16 cellular contexts compared by ENCODE assay signal in genomic region chr2:191032588-191033429, GRCh38. TPM values are rescaled to one million over a fixed set of nuclear protein-coding genes. Genes with fewer than 3 reads are reported as not detected.
DNase-seq lines count a peak whose midpoint lies in the region; ATAC-seq, FAIRE-seq and TF ChIP-seq lines count a peak whose summit lies in the region.
"Had no signal": no experiment of that assay in that cellular context is flagged by ENCODE, and none has a peak within 500 bp of the region (broad histone marks: within the 10 kb centered on the region; RNA-seq: fewer than 3 reads in every experiment).

No MANE protein-coding gene starts in this region.

- H3K4me1 Mint-ChIP-seq in natural killer cell treated with Interleukin-12 subunit alpha and Interleukin-12 subunit beta and Interleukin-15 and Interleukin-18, amount 100 ng/mL, for 72 hours (ENCODE audit: low read depth in 2 of 2) = peaks cover 34 to 55% of the 10 kb centered on the region in 2 donors

- no peaks in the 10 kb centered on the region for H3K79me2 ChIP-seq in K562 (ENCODE audit: control insufficient read depth, insufficient read depth, low read length)

- H3K9me1 ChIP-seq in K562 (ENCODE audit: control insufficient read depth, insufficient read depth, low read length) = no peaks in the 10 kb centered on the region

- H3K27me3 Mint-ChIP-seq in natural killer cell treated with Interleukin-12 subunit alpha and Interleukin-12 subunit beta and Interleukin-15 and Interleukin-18, amount 100 ng/mL, for 72 hours = no peaks in the 10 kb centered on the region
- H3K27me3 Mint-ChIP-seq: activated CD4-positive, alpha-beta T cell treated with anti-CD3 and anti-CD28 coated beads, Interleukin-2, amount 10 ng/mL, durations not matched to agents 7 days and 5 days had no signal

- no peak overlapping the region for H3K4me3 ChIP-seq in K562
- H3K4me3 ChIP-seq: upper lobe of left lung had no signal

- TF ChIP-seq CTCF in K562 (IDR thresholded peaks at IDR 0.05 in 2 of 3, conservative IDR thresholded peaks at IDR 0.05 in 1 of 3; ENCODE audit: insufficient read depth in 2 of 3, low read depth in 1 of 3, low read length in 3 of 3) = no peak

- peak overlapping the region; percentile 60 for H3K4me2 ChIP-seq in K562 (ENCODE audit: insufficient read depth, low read length)

- no peaks in the 10 kb centered on the region for H3K27me3 ChIP-seq in K562 (ENCODE audit: control insufficient read depth in 2 of 2, insufficient read depth in 2 of 2, low read length in 2 of 2)
- H3K27me3 ChIP-seq: upper lobe of left lung had no signal

- CTCF ChIA-PET in K562 (lab: Yijun Ruan, JAX; ENCODE audit: low intra/inter-chr PET ratio) = no interaction called here

- no TSS peak for BruUV-seq in K562 (replicated peaks; lab: Mats Ljungman, UMichigan)

- H3K36me3 ChIP-seq in K562 (ENCODE audit: control insufficient read depth, insufficient read depth, low read length) = no peaks in the 10 kb centered on the region; the same call in 2 of the 3 replicates
- H3K36me3 ChIP-seq: upper lobe of left lung had no signal

- H3K9me3 ChIP-seq in K562 (replicated peaks; ENCODE audit: control insufficient read depth, insufficient read depth, low read depth, low read length) = no peaks in the 10 kb centered on the region
- H3K9me3 ChIP-seq: upper lobe of left lung had no signal

- in situ Hi-C loops in K562 (cut with MboI) = loop anchor here (10.0 kb wide), 1 partner anchor 812 kb away; the partner anchor contains the start of gene CAVIN2

- no peak for TF ChIP-seq EP300 in K562 (IDR thresholded peaks at IDR 0.05; ENCODE audit: low read length)

- H3K27ac ChIP-seq in K562 (ENCODE audit: extremely low read depth, low read depth, low read length) = peak overlapping the region; percentile 31

- H3K9ac ChIP-seq in K562 (ENCODE audit: insufficient read depth in 1 of 2, low read depth in 2 of 2, low read length in 2 of 2) = peak overlapping the region in 1 of 2 experiments; percentile 44; a peak in 2 of 4 replicates

- H4K20me1 ChIP-seq in K562 (replicated peaks; ENCODE audit: control insufficient read depth, insufficient read depth, low read length) = no peaks in the 10 kb centered on the region

- no peak for TF ChIP-seq RAD21 in K562 (CRISPR knock-in tag; conservative IDR thresholded peaks at IDR 0.05 in 1 of 2, IDR thresholded peaks at IDR 0.05 in 1 of 2)

- H2AFZ ChIP-seq in K562 (ENCODE audit: low read depth, low read length) = peak overlapping the region; percentile 91

- ATAC-seq in K562 = peak; percentile 68
- ATAC-seq in natural killer cell treated with Interleukin-12 subunit alpha and Interleukin-12 subunit beta and Interleukin-15 and Interleukin-18, amount 100 ng/mL, for 72 hours = no peak

- no peak overlapping the region for H3K4me3 Mint-ChIP-seq in natural killer cell treated with Interleukin-12 subunit alpha and Interleukin-12 subunit beta and Interleukin-15 and Interleukin-18, amount 100 ng/mL, for 72 hours
- H3K4me3 Mint-ChIP-seq: activated CD4-positive, alpha-beta T cell treated with anti-CD3 and anti-CD28 coated beads, Interleukin-2, amount 10 ng/mL, durations not matched to agents 7 days and 5 days had no signal

- 19% methylated on average over 8 of the region's 8 CpGs for WGBS in K562 (ENCODE audit: insufficient coverage, low coverage, missing lambda C conversion rate)

- H3K4me1 ChIP-seq in K562 (replicated peaks in 1 of 2; ENCODE audit: control insufficient read depth in 2 of 2, insufficient read depth in 2 of 2, low read length in 2 of 2) = peaks cover 0 to 15% of the 10 kb centered on the region in 2 experiments; a peak in 3 of 5 replicates

- POLR2A ChIA-PET in K562 (lab: Yijun Ruan, JAX) = no interaction called here

- TF ChIP-seq POLR2A in K562 (conservative IDR thresholded peaks at IDR 0.05) = no peak
- TF ChIP-seq POLR2A in GM12892 (IDR thresholded peaks at IDR 0.05; ENCODE audit: low read depth, low read length) = no peak

- FAIRE-seq in K562 (lab: Jason Lieb, UNC) = peak; percentile 74
- no peak for FAIRE-seq in GM12892 (lab: Jason Lieb, UNC)

- no peaks in the 10 kb centered on the region for H3K9me3 Mint-ChIP-seq in natural killer cell treated with Interleukin-12 subunit alpha and Interleukin-12 subunit beta and Interleukin-15 and Interleukin-18, amount 100 ng/mL, for 72 hours
- H3K9me3 Mint-ChIP-seq: activated CD4-positive, alpha-beta T cell treated with anti-CD3 and anti-CD28 coated beads, Interleukin-2, amount 10 ng/mL, durations not matched to agents 7 days and 5 days had no signal

- DNase-seq in NCI-H2029 treated with DMSO at 0.1 percent for 48 hours (lab: John Stamatoyannopoulos, UW) (peak; percentile 11), NCI-H2029 (lab: John Stamatoyannopoulos, UW) (no peak), MV-4-11 (lab: John Stamatoyannopoulos, UW) (peak; percentile 66), K562 (ENCODE audit: extremely low read depth in 1 of 4, low spot score in 3 of 4) (peak in 1 of 4 experiments; percentile 41), GM12892 (ENCODE audit: insufficient read length) (no peak), NCI-H146 (lab: John Stamatoyannopoulos, UW) (no peak), NCI-H1105 treated with DMSO at 0.1 percent for 48 hours (lab: John Stamatoyannopoulos, UW) (no peak)
- DNase-seq in natural killer cell treated with Interleukin-12 subunit alpha and Interleukin-12 subunit beta and Interleukin-15 and Interleukin-18, amount 100 ng/mL, for 72 hours (ENCODE audit: low spot score) = no peak
- DNase-seq: 8988T; activated CD4-positive, alpha-beta T cell treated with anti-CD3 and anti-CD28 coated beads, Interleukin-2, amount 10 ng/mL, durations not matched to agents 7 days and 5 days; activated effector memory CD4-positive, alpha-beta T cell treated with anti-CD3 and anti-CD28 coated beads, Interleukin-2, amount 50 U/mL, for 16 hours; COR-L47; NCI-H2081; occipital lobe; SW 1271 had no signal

- peak overlapping the region; percentile 84 to 94 for H3K27ac Mint-ChIP-seq in natural killer cell treated with Interleukin-12 subunit alpha and Interleukin-12 subunit beta and Interleukin-15 and Interleukin-18, amount 100 ng/mL, for 72 hours
- H3K27ac Mint-ChIP-seq: activated CD4-positive, alpha-beta T cell treated with anti-CD3 and anti-CD28 coated beads, Interleukin-2, amount 10 ng/mL, durations not matched to agents 7 days and 5 days had no signal

- H3K36me3 Mint-ChIP-seq in natural killer cell treated with Interleukin-12 subunit alpha and Interleukin-12 subunit beta and Interleukin-15 and Interleukin-18, amount 100 ng/mL, for 72 hours = peaks cover 31% of the 10 kb centered on the region

- intact Hi-C loops in K562 (cut with micrococcal nuclease) = loop anchor here (5.0 kb wide), 2 partner anchors 181 to 251 kb away; no protein-coding TSS in a partner anchor

TF ChIP-seq in K562, 482 proteins besides CTCF, POLR2A, EP300 and RAD21 (continues in another document):
- TF ChIP-seq SMAD3 (CRISPR knock-in tag; conservative IDR thresholded peaks at IDR 0.05) (no peak), NCOA6 (IDR thresholded peaks at IDR 0.05) (no peak), RBBP5 (IDR thresholded peaks at IDR 0.05; ENCODE audit: borderline replicate concordance, insufficient read depth, low read length, poor library complexity, severe bottlenecking) (no peak), KAT2B (IDR thresholded peaks at IDR 0.05; ENCODE audit: low read depth, low read length) (no peak), MEIS2 (IDR thresholded peaks at IDR 0.05; ENCODE audit: partially characterized antibody) (peak; percentile 53), TEAD4 (IDR thresholded peaks at IDR 0.05; ENCODE audit: low read length) (peak; percentile 39; the same call in 1 of the 2 replicates), TEAD4 (CRISPR knock-in tag; IDR thresholded peaks at IDR 0.05; ENCODE audit: borderline replicate concordance) (no peak), ESRRA (IDR thresholded peaks at IDR 0.05; ENCODE audit: borderline replicate concordance, low read depth) (peak; percentile 70), ARID1B (IDR thresholded peaks at IDR 0.05) (peak; percentile 45), CHD1 (IDR thresholded peaks at IDR 0.05; ENCODE audit: low read length) (no peak), CREB3L1 (IDR thresholded peaks at IDR 0.05; ENCODE audit: borderline replicate concordance, low read depth) (no peak), SP2 (IDR thresholded peaks at IDR 0.05; ENCODE audit: extremely low read depth, low read depth, low read length, poor library complexity, severe bottlenecking) (no peak)

RNA-seq across cellular contexts. Expression of gene STAT1, which starts 18.8 kb away (rescaled TPM):
- 23.7 and 38.9 TPM in 2 replicates for total RNA-seq in K562 (2011; cell fraction: chromatin; rRNA removed; ENCODE audit: low replicate concordance)
- total RNA-seq in K562 (2011; cell fraction: nucleolus; rRNA removed) = 18.3 TPM in 2 replicates
- 21.9 and 25.7 TPM in 2 replicates for total RNA-seq in K562 (2011; cell fraction: nucleoplasm; rRNA removed)
- total RNA-seq in K562 (2014; rRNA removed) (19.3 and 25.5 TPM in 2 replicates), K562 (2014; rRNA removed; fragmentation: Illumina TruSeq; extraction: Trizol) (26.8 and 29.8 TPM in 2 replicates), K562 (2015; rRNA removed; fragmentation: Illumina TruSeq; extraction: Trizol) (32.2 and 33.4 TPM in 2 replicates), K562 (2021) (31.8 and 34.4 TPM in 2 replicates)
- polyA plus RNA-seq in K562 (2011; rRNA removed) (21.1 and 28.1 TPM in 2 replicates), K562 (2014; fragmentation: Illumina TruSeq; extraction: Trizol) (26.3 and 31.0 TPM in 2 replicates), K562 (2014; fragmentation: Nextera tagmentation; extraction: Ambion mirVana) (1 to 10 TPM; 8.7 to 8.8 TPM), K562 (2014; rRNA removed) (20.8 and 24.4 TPM in 2 replicates)
- polyA plus RNA-seq in K562 (2011; cell fraction: cytosol; rRNA removed) = 13.5 and 14.5 TPM in 2 replicates
- 22.4 and 26.8 TPM in 2 replicates for polyA plus RNA-seq in K562 (2011; cell fraction: nucleus; rRNA removed)
- 24.5 and 30.2 TPM in 2 replicates for polyA plus RNA-seq in K562 (2012)
- polyA minus RNA-seq in K562 (2011; rRNA and poly(A)+ RNA removed) = 37.2 and 48.2 TPM in 2 replicates
- polyA minus RNA-seq in K562 (2011; cell fraction: cytosol; rRNA and poly(A)+ RNA removed) = 15.6 and 40.9 TPM in 2 replicates
- polyA minus RNA-seq in K562 (2011; cell fraction: nucleus; rRNA and poly(A)+ RNA removed) = 27.1 and 29.4 TPM in 2 replicates
- 100 to 1,000 TPM; 145 to 252 TPM for total RNA-seq in natural killer cell treated with Interleukin-12 subunit alpha and Interleukin-12 subunit beta and Interleukin-15 and Interleukin-18, amount 100 ng/mL, for 72 hours
- 219 TPM for polyA plus RNA-seq in GM12892 (2012; ENCODE audit: missing spikeins)

Comparison
In these comparisons a context has a peak if more than half of its experiments do, and no peak if none do; other contexts are left out.
1. DNase-seq: peak in NCI-H2029 treated with DMSO at 0.1 percent for 48 hours (single experiment) and MV-4-11 (single experiment); none in NCI-H2029 (single experiment), natural killer cell treated with Interleukin-12 subunit alpha and Interleukin-12 subunit beta and Interleukin-15 and Interleukin-18, amount 100 ng/mL, for 72 hours (single experiment), GM12892 (single experiment), NCI-H146 (single experiment) and NCI-H1105 treated with DMSO at 0.1 percent for 48 hours (single experiment).